ENCODE assay signal across 8 cellular contexts in genomic region chr22:35150163-35151107, GRCh38.
DNase-seq lines count a peak whose midpoint lies in the region; ATAC-seq and TF ChIP-seq lines count a peak whose summit lies in the region.

No MANE protein-coding gene starts in this region.

- DNase-seq in ELR (ENCODE audit: low read depth), result peak; percentile 43
- peak; percentile 15 for DNase-seq in activated naive CD8-positive, alpha-beta T cell treated with anti-CD3 and anti-CD28 coated beads, Interleukin-2, amount 50 U/mL, for 16 hours (ENCODE audit: low read depth, low spot score)
- peak; percentile 57 to 81 (median 80) for DNase-seq in right cardiac atrium
- DNase-seq in smooth muscle cell (lab: John Stamatoyannopoulos, UW; ENCODE audit: unreplicated experiment), result peak; percentile 55

- H3K4me3 ChIP-seq in right cardiac atrium (ENCODE audit: low read length), result no peak overlapping the region
- H3K4me3 ChIP-seq in smooth muscle cell, result no peak overlapping the region

- ATAC-seq in HG03175 (IDR thresholded peaks at IDR 0.05; ENCODE audit: unreplicated experiment), result peak; percentile 53
- peak; percentile 86 for ATAC-seq in SK-N-SH treated with all-trans-retinoic acid at 6 μM for 48 hours
- peak; percentile 54 to 59 for ATAC-seq in right cardiac atrium
- ATAC-seq in HG02884 (IDR thresholded peaks at IDR 0.05; ENCODE audit: unreplicated experiment), result no peak
- ATAC-seq in GM21528 (IDR thresholded peaks at IDR 0.05; ENCODE audit: low FRiP score, unreplicated experiment), result no peak

- intact Hi-C loops in right cardiac atrium (cut with DNase I), result loop anchor here in 1 of 4 donors (10.0 kb wide), 1 partner anchor 736 kb away; no protein-coding TSS in a partner anchor

- no peaks in the 10 kb centered on the region for H3F3A ChIP-seq in smooth muscle cell (ENCODE audit: low read depth)

- H3K27me3 ChIP-seq in right cardiac atrium (ENCODE audit: control insufficient read depth, insufficient read depth), result no peaks in the 10 kb centered on the region
- peaks cover 57% of the 10 kb centered on the region for H3K27me3 ChIP-seq in smooth muscle cell (ENCODE audit: low read depth)

- H3K9me3 ChIP-seq in right cardiac atrium (ENCODE audit: control insufficient read depth, low read length), result no peaks in the 10 kb centered on the region
- H3K9me3 ChIP-seq in smooth muscle cell (replicated peaks; ENCODE audit: low read depth), result no peaks in the 10 kb centered on the region

- no peaks in the 10 kb centered on the region for H3K79me2 ChIP-seq in smooth muscle cell (ENCODE audit: low read depth)

- no peak overlapping the region for H3K9ac ChIP-seq in smooth muscle cell (ENCODE audit: low read depth)

- H3K4me1 ChIP-seq in right cardiac atrium (ENCODE audit: control insufficient read depth, insufficient read depth, low read length), result no peaks in the 10 kb centered on the region
- no peaks in the 10 kb centered on the region for H3K4me1 ChIP-seq in smooth muscle cell (ENCODE audit: low read depth)

- WGBS in right cardiac atrium, result 46% methylated on average over 23 of the region's 23 CpGs
- 62% methylated on average over 23 of the region's 23 CpGs for WGBS in smooth muscle cell (ENCODE audit: low lambda C conversion rate)

- H2AFZ ChIP-seq in smooth muscle cell (ENCODE audit: low read depth), result no peak overlapping the region

- no peaks in the 10 kb centered on the region for H3K36me3 ChIP-seq in smooth muscle cell (ENCODE audit: low read depth)

- peak; percentile 84 for TF ChIP-seq CTCF in smooth muscle cell (IDR thresholded peaks at IDR 0.05; ENCODE audit: borderline replicate concordance, insufficient read depth, poor library complexity, severe bottlenecking)

- no peak overlapping the region for H3K4me2 ChIP-seq in smooth muscle cell

- no peaks in the 10 kb centered on the region for H4K20me1 ChIP-seq in smooth muscle cell (ENCODE audit: low read depth)

- H3K27ac ChIP-seq in right cardiac atrium (ENCODE audit: low read length) (no peak overlapping the region), smooth muscle cell (ENCODE audit: low read depth) (no peak overlapping the region)

TF ChIP-seq in SK-N-SH treated with all-trans-retinoic acid at 6 μM for 48 hours, 23 proteins besides CTCF, POLR2A, EP300 and RAD21:
- TF ChIP-seq TCF4 (CRISPR knock-in tag; IDR thresholded peaks at IDR 0.05; ENCODE audit: borderline replicate concordance), result no peak
- no peak for TF ChIP-seq RARB (CRISPR knock-in tag; IDR thresholded peaks at IDR 0.05)
- TF ChIP-seq ESRRG (CRISPR knock-in tag; IDR thresholded peaks at IDR 0.05), result no peak
- no peak for TF ChIP-seq ZNF8 (CRISPR knock-in tag; IDR thresholded peaks at IDR 0.05)
- no peak for TF ChIP-seq ARNTL (CRISPR knock-in tag; IDR thresholded peaks at IDR 0.05; ENCODE audit: borderline replicate concordance, low read depth)
- TF ChIP-seq, protein P1, sequence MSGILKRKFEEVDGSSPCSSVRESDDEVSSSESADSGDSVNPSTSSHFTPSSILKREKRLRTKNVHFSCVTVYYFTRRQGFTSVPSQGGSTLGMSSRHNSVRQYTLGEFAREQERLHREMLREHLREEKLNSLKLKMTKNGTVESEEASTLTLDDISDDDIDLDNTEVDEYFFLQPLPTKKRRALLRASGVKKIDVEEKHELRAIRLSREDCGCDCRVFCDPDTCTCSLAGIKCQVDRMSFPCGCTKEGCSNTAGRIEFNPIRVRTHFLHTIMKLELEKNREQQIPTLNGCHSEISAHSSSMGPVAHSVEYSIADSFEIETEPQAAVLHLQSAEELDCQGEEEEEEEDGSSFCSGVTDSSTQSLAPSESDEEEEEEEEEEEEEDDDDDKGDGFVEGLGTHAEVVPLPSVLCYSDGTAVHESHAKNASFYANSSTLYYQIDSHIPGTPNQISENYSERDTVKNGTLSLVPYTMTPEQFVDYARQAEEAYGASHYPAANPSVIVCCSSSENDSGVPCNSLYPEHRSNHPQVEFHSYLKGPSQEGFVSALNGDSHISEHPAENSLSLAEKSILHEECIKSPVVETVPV (CRISPR knock-in tag; IDR thresholded peaks at IDR 0.05), result no peak
- no peak for TF ChIP-seq BACH2 (CRISPR knock-in tag; IDR thresholded peaks at IDR 0.05; ENCODE audit: borderline replicate concordance)
- no peak for TF ChIP-seq GLIS3 (CRISPR knock-in tag; IDR thresholded peaks at IDR 0.05)
- TF ChIP-seq ZNF565 (CRISPR knock-in tag; conservative IDR thresholded peaks at IDR 0.05; ENCODE audit: low read depth), result no peak
- TF ChIP-seq ZFP3 (CRISPR knock-in tag; IDR thresholded peaks at IDR 0.05), result no peak
- no peak for TF ChIP-seq ZC3H10 (CRISPR knock-in tag; IDR thresholded peaks at IDR 0.05)
- no peak for TF ChIP-seq TSHZ2 (CRISPR knock-in tag; IDR thresholded peaks at IDR 0.05)
- TF ChIP-seq POU6F1 (CRISPR knock-in tag; IDR thresholded peaks at IDR 0.05; ENCODE audit: borderline replicate concordance, low read depth), result no peak
- no peak for TF ChIP-seq CSDC2 (CRISPR knock-in tag; IDR thresholded peaks at IDR 0.05)
- no peak for TF ChIP-seq ZNF70 (CRISPR knock-in tag; IDR thresholded peaks at IDR 0.05)
- no peak for TF ChIP-seq PPARA (CRISPR knock-in tag; IDR thresholded peaks at IDR 0.05; ENCODE audit: borderline replicate concordance)
- TF ChIP-seq, protein P2, sequence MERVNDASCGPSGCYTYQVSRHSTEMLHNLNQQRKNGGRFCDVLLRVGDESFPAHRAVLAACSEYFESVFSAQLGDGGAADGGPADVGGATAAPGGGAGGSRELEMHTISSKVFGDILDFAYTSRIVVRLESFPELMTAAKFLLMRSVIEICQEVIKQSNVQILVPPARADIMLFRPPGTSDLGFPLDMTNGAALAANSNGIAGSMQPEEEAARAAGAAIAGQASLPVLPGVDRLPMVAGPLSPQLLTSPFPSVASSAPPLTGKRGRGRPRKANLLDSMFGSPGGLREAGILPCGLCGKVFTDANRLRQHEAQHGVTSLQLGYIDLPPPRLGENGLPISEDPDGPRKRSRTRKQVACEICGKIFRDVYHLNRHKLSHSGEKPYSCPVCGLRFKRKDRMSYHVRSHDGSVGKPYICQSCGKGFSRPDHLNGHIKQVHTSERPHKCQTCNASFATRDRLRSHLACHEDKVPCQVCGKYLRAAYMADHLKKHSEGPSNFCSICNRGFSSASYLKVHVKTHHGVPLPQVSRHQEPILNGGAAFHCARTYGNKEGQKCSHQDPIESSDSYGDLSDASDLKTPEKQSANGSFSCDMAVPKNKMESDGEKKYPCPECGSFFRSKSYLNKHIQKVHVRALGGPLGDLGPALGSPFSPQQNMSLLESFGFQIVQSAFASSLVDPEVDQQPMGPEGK (CRISPR knock-in tag; IDR thresholded peaks at IDR 0.05; ENCODE audit: borderline replicate concordance), result no peak

Comparison
In these comparisons a context has a peak if more than half of its experiments do, and no peak if none do; other contexts are left out.
1. DNase-seq: peak in every context shown above with its lines; median percentile 80 in right cardiac atrium; 55 in smooth muscle cell; 43 in ELR; 15 in activated naive CD8-positive, alpha-beta T cell treated with anti-CD3 and anti-CD28 coated beads, Interleukin-2, amount 50 U/mL, for 16 hours.
2. ATAC-seq: peak in HG03175 (single experiment), SK-N-SH treated with all-trans-retinoic acid at 6 μM for 48 hours (single experiment) and right cardiac atrium (2 of 2); none in HG02884 (single experiment) and GM21528 (single experiment).